20 cellular contexts compared by ENCODE assay signal in the genomic region with DNA sequence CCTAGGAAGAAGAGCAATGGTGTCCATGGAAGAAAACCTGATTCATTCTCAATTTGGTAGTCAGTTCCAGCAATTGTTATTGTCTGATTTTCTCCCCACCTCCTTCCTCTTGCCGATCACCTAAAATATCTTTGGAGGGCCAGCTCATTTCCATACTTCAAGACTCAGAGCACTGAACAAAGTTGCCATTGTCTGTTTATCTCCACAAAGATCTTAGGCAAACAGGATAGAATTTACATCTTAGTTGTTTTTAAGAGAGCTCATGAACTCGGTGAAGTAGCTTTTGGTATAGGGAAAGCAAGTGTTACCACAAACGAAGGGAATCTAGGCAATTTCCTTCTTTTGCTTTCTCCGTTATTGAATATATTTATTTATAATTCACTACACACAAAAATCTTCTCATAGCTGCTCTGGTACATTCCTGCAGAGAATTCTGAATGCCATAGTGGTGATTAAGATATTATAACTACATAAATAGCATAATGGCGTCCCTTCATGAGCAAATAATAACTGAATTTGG. TPM values are rescaled to one million over a fixed set of nuclear protein-coding genes. Genes with fewer than 3 reads are reported as not detected.
A peak's percentile ranks its signal among the peaks of the same experiment; 100 is the strongest.
DNase-seq lines count a peak whose midpoint lies in the region; ATAC-seq and TF ChIP-seq lines count a peak whose summit lies in the region.
"Had no signal": no experiment of that assay in that cellular context is flagged by ENCODE, and none has a peak within 500 bp of the region (broad histone marks: within the 10 kb centered on the region; RNA-seq: fewer than 3 reads in every experiment).

No MANE protein-coding gene starts in this region.

- no peak for ATAC-seq in GM23338
- ATAC-seq in activated CD8-positive, alpha-beta T cell treated with anti-CD3 and anti-CD28 coated beads, Interleukin-2, amount 10 ng/mL, durations not matched to agents 7 days and 5 days = no peak
- ATAC-seq: HCT116, K562 had no signal

- H3F3A ChIP-seq in GM23338 (replicated peaks; ENCODE audit: low read depth) = 0 out of 2 replicates have a peak, but pooled peaks cover 2% of the 10 kb centered on the region

- H3K4me1 Mint-ChIP-seq in GM23338 = peaks cover 44% of the 10 kb centered on the region
- H3K4me1 Mint-ChIP-seq in osteocyte (ENCODE audit: unreplicated experiment) = peaks cover 35% of the 10 kb centered on the region
- H3K4me1 Mint-ChIP-seq in activated CD8-positive, alpha-beta T cell treated with anti-CD3 and anti-CD28 coated beads, Interleukin-2, amount 10 ng/mL, durations not matched to agents 7 days and 5 days (ENCODE audit: low read depth) = no peaks in the 10 kb centered on the region
- H3K4me1 Mint-ChIP-seq in activated naive CD4-positive, alpha-beta T cell treated with anti-CD3 and anti-CD28 coated beads, Interleukin-2, amount 10 ng/mL, durations not matched to agents 7 days and 5 days = no peaks in the 10 kb centered on the region
- H3K4me1 Mint-ChIP-seq: CD4-positive, CD25-positive, alpha-beta regulatory T cell had no signal

- POLR2A ChIA-PET in activated CD8-positive, alpha-beta T cell treated with anti-CD3 and anti-CD28 coated beads, Interleukin-2, amount 10 ng/mL, durations not matched to agents 7 days and 5 days (lab: Charles Lee) = no interaction called here

- H3K36me3 Mint-ChIP-seq in GM23338 (ENCODE audit: low read depth) (no peaks in the 10 kb centered on the region), osteocyte (ENCODE audit: unreplicated experiment) (no peaks in the 10 kb centered on the region)
- no peaks in the 10 kb centered on the region for H3K36me3 Mint-ChIP-seq in activated CD8-positive, alpha-beta T cell treated with anti-CD3 and anti-CD28 coated beads, Interleukin-2, amount 10 ng/mL, durations not matched to agents 7 days and 5 days (ENCODE audit: low read depth)
- no peaks in the 10 kb centered on the region for H3K36me3 Mint-ChIP-seq in activated naive CD4-positive, alpha-beta T cell treated with anti-CD3 and anti-CD28 coated beads, Interleukin-2, amount 10 ng/mL, durations not matched to agents 7 days and 5 days
- H3K36me3 Mint-ChIP-seq: CD4-positive, CD25-positive, alpha-beta regulatory T cell had no signal

- H3K27ac Mint-ChIP-seq in GM23338 (no peak overlapping the region), osteocyte (ENCODE audit: unreplicated experiment) (peak overlapping the region; percentile 80)
- H3K27ac Mint-ChIP-seq in activated CD8-positive, alpha-beta T cell treated with anti-CD3 and anti-CD28 coated beads, Interleukin-2, amount 10 ng/mL, durations not matched to agents 7 days and 5 days = no peak overlapping the region
- no peak overlapping the region for H3K27ac Mint-ChIP-seq in activated naive CD4-positive, alpha-beta T cell treated with anti-CD3 and anti-CD28 coated beads, Interleukin-2, amount 10 ng/mL, durations not matched to agents 7 days and 5 days

- no peaks in the 10 kb centered on the region; the same call in 2 of the 3 replicates for H3K9me3 Mint-ChIP-seq in GM23338
- H3K9me3 Mint-ChIP-seq in osteocyte (ENCODE audit: unreplicated experiment) = no peaks in the 10 kb centered on the region
- H3K9me3 Mint-ChIP-seq in activated CD8-positive, alpha-beta T cell treated with anti-CD3 and anti-CD28 coated beads, Interleukin-2, amount 10 ng/mL, durations not matched to agents 7 days and 5 days (ENCODE audit: insufficient read depth) = peaks cover 17% of the 10 kb centered on the region
- peaks cover 21% of the 10 kb centered on the region for H3K9me3 Mint-ChIP-seq in activated naive CD4-positive, alpha-beta T cell treated with anti-CD3 and anti-CD28 coated beads, Interleukin-2, amount 10 ng/mL, durations not matched to agents 7 days and 5 days

- H3K4me2 ChIP-seq in GM23338 = no peak overlapping the region
- H3K4me2 ChIP-seq: PC-9 had no signal

- no peak for TF ChIP-seq CTCF in GM23338 (conservative IDR thresholded peaks at IDR 0.05; ENCODE audit: low read depth in 2 of 2)
- TF ChIP-seq CTCF in osteocyte (IDR thresholded peaks at IDR 0.05) = no peak
- TF ChIP-seq CTCF in GM20000 (IDR thresholded peaks at IDR 0.05; ENCODE audit: extremely low read depth, missing control alignments) = no peak

- no peaks in the 10 kb centered on the region for H3K36me3 ChIP-seq in GM23338 (ENCODE audit: insufficient read depth)
- H3K36me3 ChIP-seq: SJSA1 had no signal

- no peak overlapping the region for H3K4me3 ChIP-seq in GM23338
- H3K4me3 ChIP-seq: K562, PC-9, SJSA1 had no signal

- H3K79me2 ChIP-seq in GM23338 (replicated peaks; ENCODE audit: insufficient read depth) = no peaks in the 10 kb centered on the region

- H3K4me3 Mint-ChIP-seq in GM23338 (no peak overlapping the region), osteocyte (ENCODE audit: unreplicated experiment) (peak overlapping the region; percentile 49)
- no peak overlapping the region for H3K4me3 Mint-ChIP-seq in activated CD8-positive, alpha-beta T cell treated with anti-CD3 and anti-CD28 coated beads, Interleukin-2, amount 10 ng/mL, durations not matched to agents 7 days and 5 days
- no peak overlapping the region for H3K4me3 Mint-ChIP-seq in activated naive CD4-positive, alpha-beta T cell treated with anti-CD3 and anti-CD28 coated beads, Interleukin-2, amount 10 ng/mL, durations not matched to agents 7 days and 5 days

- DNase-seq in GM23338 (ENCODE audit: low spot score) (no peak), RPMI7951 (ENCODE audit: low read depth) (peak; percentile 7), foreskin melanocyte (peak; percentile 79), osteocyte (ENCODE audit: extremely low spot score, unreplicated experiment) (no peak), GM20000 (ENCODE audit: low spot score) (no peak), activated gamma-delta T cell (lab: John Stamatoyannopoulos, UW) (no peak)
- no peak for DNase-seq in activated CD8-positive, alpha-beta T cell treated with anti-CD3 and anti-CD28 coated beads, Interleukin-2, amount 10 ng/mL, durations not matched to agents 7 days and 5 days
- DNase-seq in activated naive CD4-positive, alpha-beta T cell treated with anti-CD3 and anti-CD28 coated beads, Interleukin-2, amount 10 ng/mL, durations not matched to agents 7 days and 5 days = no peak
- DNase-seq: CD4-positive, CD25-positive, alpha-beta regulatory T cell; DMS79; MV-4-11; NCI-H1417 treated with DMSO at 0.1 percent for 48 hours; NCI-H1930; NCI-H2171; NCI-H446 treated with DMSO at 0.1 percent for 48 hours; NCI-H774; PC-9 had no signal

- CTCF ChIA-PET in activated CD8-positive, alpha-beta T cell treated with anti-CD3 and anti-CD28 coated beads, Interleukin-2, amount 10 ng/mL, durations not matched to agents 7 days and 5 days (lab: Charles Lee) = no interaction called here
- CTCF ChIA-PET in activated naive CD4-positive, alpha-beta T cell treated with anti-CD3 and anti-CD28 coated beads, Interleukin-2, amount 10 ng/mL, durations not matched to agents 7 days and 5 days (lab: Charles Lee) = no interaction called here

- H2AFZ ChIP-seq in GM23338 = peak overlapping the region; percentile 49; the same call in 1 of the 2 replicates
- H2AFZ ChIP-seq: PC-9 had no signal

- no peaks in the 10 kb centered on the region for H3K27me3 ChIP-seq in GM23338 (ENCODE audit: insufficient read depth)
- H3K27me3 ChIP-seq: SJSA1 had no signal

- H3K9me2 ChIP-seq in GM23338 (ENCODE audit: insufficient read depth) = peaks cover 11% of the 10 kb centered on the region; the same call in 1 of the 2 replicates

- H3K27me3 Mint-ChIP-seq in GM23338 (ENCODE audit: insufficient read depth, low read depth, poor library complexity) (no peaks in the 10 kb centered on the region), osteocyte (ENCODE audit: unreplicated experiment) (no peaks in the 10 kb centered on the region)
- no peaks in the 10 kb centered on the region for H3K27me3 Mint-ChIP-seq in activated CD8-positive, alpha-beta T cell treated with anti-CD3 and anti-CD28 coated beads, Interleukin-2, amount 10 ng/mL, durations not matched to agents 7 days and 5 days (ENCODE audit: low read depth)
- no peaks in the 10 kb centered on the region for H3K27me3 Mint-ChIP-seq in activated naive CD4-positive, alpha-beta T cell treated with anti-CD3 and anti-CD28 coated beads, Interleukin-2, amount 10 ng/mL, durations not matched to agents 7 days and 5 days
- H3K27me3 Mint-ChIP-seq: CD4-positive, CD25-positive, alpha-beta regulatory T cell had no signal

- peaks cover 49% of the 10 kb centered on the region for H3K4me1 ChIP-seq in GM23338 (ENCODE audit: insufficient read depth)
- H3K4me1 ChIP-seq: SJSA1 had no signal

- no peaks in the 10 kb centered on the region for H4K20me1 ChIP-seq in GM23338 (replicated peaks; ENCODE audit: insufficient read depth)

- no peak overlapping the region for H3K27ac ChIP-seq in GM23338 (ENCODE audit: low read depth)
- H3K27ac ChIP-seq: PC-9, SJSA1 had no signal

TF ChIP-seq in GM23338, 12 proteins besides CTCF, POLR2A, EP300 and RAD21 (continues in another document):
- TF ChIP-seq STAT1 (IDR thresholded peaks at IDR 0.05; ENCODE audit: unreplicated experiment) = no peak
- TF ChIP-seq EZH2 (IDR thresholded peaks at IDR 0.05; ENCODE audit: low read depth, unreplicated experiment) = no peak
- TF ChIP-seq, protein P1, sequence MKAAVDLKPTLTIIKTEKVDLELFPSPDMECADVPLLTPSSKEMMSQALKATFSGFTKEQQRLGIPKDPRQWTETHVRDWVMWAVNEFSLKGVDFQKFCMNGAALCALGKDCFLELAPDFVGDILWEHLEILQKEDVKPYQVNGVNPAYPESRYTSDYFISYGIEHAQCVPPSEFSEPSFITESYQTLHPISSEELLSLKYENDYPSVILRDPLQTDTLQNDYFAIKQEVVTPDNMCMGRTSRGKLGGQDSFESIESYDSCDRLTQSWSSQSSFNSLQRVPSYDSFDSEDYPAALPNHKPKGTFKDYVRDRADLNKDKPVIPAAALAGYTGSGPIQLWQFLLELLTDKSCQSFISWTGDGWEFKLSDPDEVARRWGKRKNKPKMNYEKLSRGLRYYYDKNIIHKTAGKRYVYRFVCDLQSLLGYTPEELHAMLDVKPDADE (IDR thresholded peaks at IDR 0.05) = no peak
- TF ChIP-seq POLR2AphosphoS5 (IDR thresholded peaks at IDR 0.05; ENCODE audit: low read depth) = no peak
- no peak for TF ChIP-seq ZNF114 (CRISPR knock-in tag; IDR thresholded peaks at IDR 0.05)

RNA-seq across cellular contexts. Expression of a gene that starts 41.5 kb away (rescaled TPM):
- 14.3 and 15.5 TPM in 2 replicates for total RNA-seq in GM23338 (2014; rRNA removed; shearing (Covaris generic))
- 13.8 and 16.8 TPM in 2 replicates for polyA plus RNA-seq in GM23338 (2016; fragmentation: Nextera tagmentation; extraction: Ambion mirVana)
- not detected in 2 replicates for total RNA-seq in RPMI7951 (2014; rRNA removed; shearing (Covaris generic))
- 0.18 and 0.32 TPM in 2 replicates for total RNA-seq in osteocyte
- not detected for total RNA-seq in activated CD8-positive, alpha-beta T cell treated with anti-CD3 and anti-CD28 coated beads, Interleukin-2, amount 10 ng/mL, durations not matched to agents 7 days and 5 days
- total RNA-seq: CD4-positive, CD25-positive, alpha-beta regulatory T cell; K562; SJSA1 had no signal
- polyA plus RNA-seq: CD4-positive, CD25-positive, alpha-beta regulatory T cell; K562 had no signal

Comparison
In these comparisons a context has a peak if more than half of its experiments do, and no peak if none do; other contexts are left out.
1. DNase-seq: peak in RPMI7951 (single experiment) and foreskin melanocyte (single experiment); none in GM23338 (single experiment), osteocyte (single experiment), GM20000 (single experiment), activated CD8-positive, alpha-beta T cell treated with anti-CD3 and anti-CD28 coated beads, Interleukin-2, amount 10 ng/mL, durations not matched to agents 7 days and 5 days (single experiment), activated naive CD4-positive, alpha-beta T cell treated with anti-CD3 and anti-CD28 coated beads, Interleukin-2, amount 10 ng/mL, durations not matched to agents 7 days and 5 days (single experiment) and activated gamma-delta T cell (single experiment).
2. RNA of a gene that starts 41.5 kb away (total RNA-seq): 14.3 to 15.5 TPM in GM23338; 0.18 to 0.32 TPM in osteocyte, not detected in RPMI7951 and not detected in activated CD8-positive, alpha-beta T cell treated with anti-CD3 and anti-CD28 coated beads, Interleukin-2, amount 10 ng/mL, durations not matched to agents 7 days and 5 days; every median in the first group is over 10 times any median in the second.